ENCODE assay signal across 8 cellular contexts in the genomic region with DNA sequence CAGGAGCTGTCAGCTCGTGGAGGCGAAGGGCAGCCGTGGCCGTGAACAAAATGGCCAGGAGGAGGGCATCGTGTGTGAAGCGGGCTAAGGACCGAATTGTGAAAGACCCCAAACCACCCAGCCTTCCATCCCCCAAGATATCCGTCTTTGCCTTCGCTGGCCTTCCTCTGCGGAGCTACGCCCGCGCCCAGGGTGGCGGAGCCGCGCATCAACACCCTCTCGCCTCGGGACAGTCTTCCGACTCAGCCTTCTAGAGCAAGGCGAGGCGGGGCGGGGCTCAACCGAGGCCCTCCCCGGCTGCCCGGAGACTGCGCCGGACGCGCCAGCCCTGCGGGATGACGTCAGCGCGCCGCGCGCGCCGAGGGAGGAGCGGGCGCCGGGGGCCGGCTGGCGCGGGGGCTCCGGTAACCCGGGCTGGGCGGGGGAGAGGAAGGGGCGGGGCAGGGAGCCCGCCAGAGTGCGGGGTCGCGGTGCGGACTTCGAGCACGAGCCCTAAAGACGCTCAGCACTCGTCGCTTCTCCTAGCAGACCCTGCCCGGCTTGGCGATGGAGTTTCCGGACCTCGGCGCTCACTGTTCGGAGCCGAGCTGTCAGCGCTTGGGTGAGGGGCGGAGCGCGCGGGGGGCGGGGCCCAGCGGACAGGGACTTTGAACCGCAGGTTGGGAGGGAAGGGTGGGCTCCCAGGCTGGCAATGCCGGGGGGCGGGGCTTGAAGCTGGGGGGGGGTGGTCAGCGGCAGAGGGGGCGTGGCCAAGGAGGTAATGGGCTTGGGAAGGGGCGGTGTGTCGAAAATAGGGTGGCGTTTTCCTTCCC. TPM values are rescaled to one million over a fixed set of nuclear protein-coding genes. Genes with fewer than 3 reads are reported as not detected.
DNase-seq lines count a peak whose midpoint lies in the region; ATAC-seq and TF ChIP-seq lines count a peak whose summit lies in the region.

A gene with protein sequence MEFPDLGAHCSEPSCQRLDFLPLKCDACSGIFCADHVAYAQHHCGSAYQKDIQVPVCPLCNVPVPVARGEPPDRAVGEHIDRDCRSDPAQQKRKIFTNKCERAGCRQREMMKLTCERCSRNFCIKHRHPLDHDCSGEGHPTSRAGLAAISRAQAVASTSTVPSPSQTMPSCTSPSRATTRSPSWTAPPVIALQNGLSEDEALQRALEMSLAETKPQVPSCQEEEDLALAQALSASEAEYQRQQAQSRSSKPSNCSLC (plus strand): TSS at position 341 of the 812 bp plus-strand sequence. CDS start 206 bp downstream, at position 547.

- H3K36me3 ChIP-seq in WERI-Rb-1 (peaks cover 40% of the 10 kb centered on the region), breast epithelium (no peaks in the 10 kb centered on the region), smooth muscle cell (ENCODE audit: low read depth) (no peaks in the 10 kb centered on the region)

- DNase-seq in AG08395 (ENCODE audit: low spot score), result peak; percentile 99
- DNase-seq in NCI-H2227 (lab: John Stamatoyannopoulos, UW; ENCODE audit: unreplicated experiment), result peak; percentile 98
- peak; percentile 94 for DNase-seq in WERI-Rb-1
- peak; percentile 93 to 94 for DNase-seq in breast epithelium (ENCODE audit: low spot score in 2 of 2)
- peak; percentile 100 for DNase-seq in iPS-NIHi11 (ENCODE audit: low spot score)
- peak; percentile 99 for DNase-seq in smooth muscle cell (lab: John Stamatoyannopoulos, UW; ENCODE audit: unreplicated experiment)

- H3K27me3 ChIP-seq in WERI-Rb-1 (ENCODE audit: insufficient read depth, low read depth, severe bottlenecking), result no peaks in the 10 kb centered on the region
- H3K27me3 ChIP-seq in breast epithelium, result no peaks in the 10 kb centered on the region
- no peaks in the 10 kb centered on the region for H3K27me3 ChIP-seq in smooth muscle cell (ENCODE audit: low read depth)

- peaks cover 5 to 13% of the 10 kb centered on the region in 2 donors for H3K4me1 ChIP-seq in breast epithelium
- no peaks in the 10 kb centered on the region for H3K4me1 ChIP-seq in smooth muscle cell (ENCODE audit: low read depth)

- no peaks in the 10 kb centered on the region for H3K9me3 ChIP-seq in WERI-Rb-1 (ENCODE audit: severe bottlenecking)
- H3K9me3 ChIP-seq in breast epithelium, result no peaks in the 10 kb centered on the region
- H3K9me3 ChIP-seq in smooth muscle cell (replicated peaks; ENCODE audit: low read depth), result no peaks in the 10 kb centered on the region

- no peaks in the 10 kb centered on the region for H4K20me1 ChIP-seq in smooth muscle cell (ENCODE audit: low read depth)

- no peaks in the 10 kb centered on the region for H3K79me2 ChIP-seq in smooth muscle cell (ENCODE audit: low read depth)

- intact Hi-C loops in breast epithelium (cut with DNase I; ENCODE audit: low total_unique reads), result no loop called here

- peak within 1 kb of the TSS; percentile 62 for H3K4me3 ChIP-seq in WERI-Rb-1 (ENCODE audit: low read depth, low read length)
- peak within 1 kb of the TSS; percentile 70 to 73 (median 71) for H3K4me3 ChIP-seq in breast epithelium
- peak within 1 kb of the TSS; percentile 96 for H3K4me3 ChIP-seq in smooth muscle cell

- peak; percentile 77 for TF ChIP-seq POLR2A in breast epithelium (IDR thresholded peaks at IDR 0.05)

- peak within 1 kb of the TSS; percentile 63 for H2AFZ ChIP-seq in smooth muscle cell (ENCODE audit: low read depth)

- peak; percentile 97 for ATAC-seq in GM18909 (IDR thresholded peaks at IDR 0.05; ENCODE audit: poor library complexity, unreplicated experiment)
- ATAC-seq in HG03159 (IDR thresholded peaks at IDR 0.05; ENCODE audit: unreplicated experiment), result peak; percentile 97

- H3K4me2 ChIP-seq in smooth muscle cell, result peak within 1 kb of the TSS; percentile 81

- H3K27ac ChIP-seq in WERI-Rb-1 (peak within 1 kb of the TSS; percentile 87), breast epithelium (peak within 1 kb of the TSS; percentile 91 to 97), smooth muscle cell (ENCODE audit: low read depth) (peak within 1 kb of the TSS; percentile 87)

- H3K9ac ChIP-seq in smooth muscle cell (ENCODE audit: low read depth), result peak within 1 kb of the TSS; percentile 80

- TF ChIP-seq CTCF in WERI-Rb-1 (IDR thresholded peaks at IDR 0.05; ENCODE audit: low read depth, low read length), result no peak
- TF ChIP-seq CTCF in breast epithelium (IDR thresholded peaks at IDR 0.05), result peak in 2 of 3 donors; percentile 49 to 53
- no peak for TF ChIP-seq CTCF in smooth muscle cell (IDR thresholded peaks at IDR 0.05; ENCODE audit: borderline replicate concordance, insufficient read depth, poor library complexity, severe bottlenecking)

- peaks cover 5% of the 10 kb centered on the region for H3F3A ChIP-seq in smooth muscle cell (ENCODE audit: low read depth)

- 1% methylated on average over 57 of the region's 80 CpGs for WGBS in smooth muscle cell (ENCODE audit: low lambda C conversion rate)

RNA-seq across cellular contexts. Expression of the gene that starts here (rescaled TPM):
- total RNA-seq in breast epithelium (10 to 100 TPM; 43.6 to 52.0 (median 45.0) TPM), smooth muscle cell (19.1 and 29.7 TPM in 2 replicates)
- 48.3 and 56.3 TPM in 2 replicates for polyA plus RNA-seq in smooth muscle cell

Comparison
In these comparisons a context has a peak if more than half of its experiments do, and no peak if none do; other contexts are left out.
1. Peak in every context shown above with its lines: DNase-seq, ATAC-seq, H3K4me3 ChIP-seq and H3K27ac ChIP-seq.
2. CTCF ChIP-seq: peak in breast epithelium (2 of 3); none in WERI-Rb-1 (single experiment) and smooth muscle cell (single experiment).